Comparison of ENCODE assay signal across 8 cellular contexts in genomic region chr7:100088095-100088620, GRCh38. TPM values are rescaled to one million over a fixed set of nuclear protein-coding genes. Genes with fewer than 3 reads are reported as not detected.
DNase-seq lines count a peak whose midpoint lies in the region; ATAC-seq, FAIRE-seq and TF ChIP-seq lines count a peak whose summit lies in the region.

No MANE protein-coding gene starts in this region.

- SMC1A ChIA-PET in GM12878 (lab: Charles Lee; ENCODE audit: uncharacterized antibody, unreplicated experiment), result interaction anchor here (0.7 kb wide), 1 partner anchor 14 kb away, joined by 3 read pairs; the partner anchor contains the start of gene AP4M1

- no peak overlapping the region for H2BK15ac ChIP-seq in mesenchymal stem cell (ENCODE audit: low read depth, poor library complexity, severe bottlenecking)

- H3K9ac ChIP-seq in GM12878 (ENCODE audit: control insufficient read depth, insufficient read depth, low read length) (peak overlapping the region; percentile 90), mesenchymal stem cell (ENCODE audit: low read length) (peak overlapping the region; percentile 96)

- no peaks in the 10 kb centered on the region for H4K20me1 ChIP-seq in GM12878 (ENCODE audit: control insufficient read depth, insufficient read depth)

- WGBS in GM12878 (ENCODE audit: insufficient coverage, insufficient replicate concordance, low lambda C conversion rate, missing lambda C conversion rate), result 68% methylated on average over 11 of the region's 11 CpGs
- 80% methylated on average over 8 of the region's 11 CpGs for WGBS in mesenchymal stem cell

- CTCF ChIA-PET in GM12878 (lab: Yijun Ruan, JAX), result interaction anchor here (0.8 to 1.1 kb wide), 5 partner anchors 14 to 175 kb away, joined by 3 to 4 read pairs (median 3); partner anchors contain the start of genes AP4M1, MCM7 and ZSCAN21

- H3K4me3 ChIP-seq in left ventricle myocardium inferior (peak overlapping the region; percentile 95), GM12878 (peak overlapping the region; percentile 92), mesenchymal stem cell (ENCODE audit: insufficient read depth in 1 of 2, low read depth in 1 of 2, low read length in 2 of 2) (peak overlapping the region; percentile 85 to 97)

- H3K36me3 ChIP-seq in left ventricle myocardium inferior (peaks cover 30% of the 10 kb centered on the region), GM12878 (ENCODE audit: control insufficient read depth in 2 of 2, insufficient read depth in 2 of 2, low read length in 1 of 2) (peaks cover 8 to 24% of the 10 kb centered on the region in 2 experiments), mesenchymal stem cell (ENCODE audit: control insufficient read depth in 1 of 2, insufficient read depth in 2 of 2, low read depth in 1 of 2, low read length in 2 of 2) (peaks cover 27 to 29% of the 10 kb centered on the region in 2 experiments)

- H2AK5ac ChIP-seq in mesenchymal stem cell (ENCODE audit: low read length, severe bottlenecking), result no peak overlapping the region

- no peak for DNase-seq in left ventricle myocardium inferior
- no peak for DNase-seq in Right ventricle myocardium superior
- no peak for DNase-seq in GM12878 (ENCODE audit: low read depth, low spot score)
- DNase-seq in mesenchymal stem cell, result no peak
- no peak for DNase-seq in NCI-H748 treated with DMSO at 0.1 percent for 48 hours (lab: John Stamatoyannopoulos, UW)
- DNase-seq in AG08396 (ENCODE audit: low spot score), result no peak
- DNase-seq in stimulated activated naive CD4-positive, alpha-beta T cell treated with Interleukin-2 at 50 U/mL for 16 hours (lab: John Stamatoyannopoulos, UW), result no peak

- peak overlapping the region; percentile 91 for H2AFZ ChIP-seq in GM12878 (ENCODE audit: control insufficient read depth, low read depth, low read length)
- H2AFZ ChIP-seq in mesenchymal stem cell (ENCODE audit: low read depth, low read length), result no peak overlapping the region

- ATAC-seq in Right ventricle myocardium superior (ENCODE audit: poor library complexity), result no peak
- ATAC-seq in GM12878, result peak; percentile 9
- no peak for ATAC-seq in HG02938 (IDR thresholded peaks at IDR 0.05; ENCODE audit: unreplicated experiment)

- H3K4me2 ChIP-seq in GM12878 (ENCODE audit: control insufficient read depth, insufficient read depth), result peak overlapping the region; percentile 100
- peak overlapping the region; percentile 55 for H3K4me2 ChIP-seq in mesenchymal stem cell (ENCODE audit: low read length, poor library complexity, severe bottlenecking)

- RAD21 ChIA-PET in GM12878 (lab: Charles Lee; ENCODE audit: unreplicated experiment), result interaction anchor here (1.0 kb wide), 1 partner anchor 13 kb away, joined by 7 read pairs; the partner anchor contains the start of genes AP4M1 and MCM7

- no peak overlapping the region for H3K23ac ChIP-seq in mesenchymal stem cell (ENCODE audit: low read length in 2 of 2)

- peak overlapping the region; percentile 85 to 94 for H3K4ac ChIP-seq in mesenchymal stem cell (ENCODE audit: low read depth in 1 of 2, low read length in 2 of 2)

- TF ChIP-seq POLR2A in GM12878 (IDR thresholded peaks at IDR 0.05; ENCODE audit: low read depth, low read length), result no peak

- no peak overlapping the region for H2BK5ac ChIP-seq in mesenchymal stem cell (ENCODE audit: low read depth, low read length, poor library complexity, severe bottlenecking)

- H3K4me1 ChIP-seq in left ventricle myocardium inferior (peaks cover 24% of the 10 kb centered on the region), GM12878 (ENCODE audit: control insufficient read depth, insufficient read depth, low read length) (peaks cover 6% of the 10 kb centered on the region), mesenchymal stem cell (ENCODE audit: control insufficient read depth, insufficient read depth, low read depth, low read length) (peaks cover 8% of the 10 kb centered on the region)

- H3K18ac ChIP-seq in mesenchymal stem cell (ENCODE audit: low read depth in 1 of 2, low read length in 2 of 2), result peak overlapping the region; percentile 87

- peak overlapping the region; percentile 75 for H2BK120ac ChIP-seq in mesenchymal stem cell (ENCODE audit: low read depth, low read length)

- no TSS peak for BruUV-seq in GM12878 (replicated peaks; lab: Mats Ljungman, UMichigan)

- TF ChIP-seq EP300 in GM12878 (IDR thresholded peaks at IDR 0.05; ENCODE audit: borderline replicate concordance in 1 of 2, control insufficient read depth in 1 of 2, low read depth in 2 of 2, low read length in 2 of 2), result no peak

- no peak for TF ChIP-seq RAD21 in GM12878 (IDR thresholded peaks at IDR 0.05; ENCODE audit: insufficient read depth, low read depth, low read length)

- TF ChIP-seq CTCF in left ventricle myocardium inferior (IDR thresholded peaks at IDR 0.05; ENCODE audit: borderline replicate concordance) (no peak), GM12878 (IDR thresholded peaks at IDR 0.05 in 2 of 3, conservative IDR thresholded peaks at IDR 0.05 in 1 of 3; ENCODE audit: control insufficient read depth in 2 of 3, extremely low read depth in 1 of 3, insufficient read depth in 1 of 3, low read depth in 3 of 3, low read length in 3 of 3) (no peak)

- FAIRE-seq in GM12878 (lab: Jason Lieb, UNC), result no peak

- peak overlapping the region; percentile 97 for H4K8ac ChIP-seq in mesenchymal stem cell (ENCODE audit: low read length)

- H3K27me3 ChIP-seq in left ventricle myocardium inferior (ENCODE audit: low read depth) (no peaks in the 10 kb centered on the region), GM12878 (replicated peaks in 1 of 2; ENCODE audit: control insufficient read depth in 2 of 2, insufficient read depth in 2 of 2, low read length in 1 of 2) (no peaks in the 10 kb centered on the region), mesenchymal stem cell (ENCODE audit: control insufficient read depth in 1 of 2, insufficient read depth in 1 of 2, low read length in 2 of 2) (no peaks in the 10 kb centered on the region)

- H3K27ac ChIP-seq in left ventricle myocardium inferior (replicated peaks), result peak overlapping the region; percentile 95
- peak overlapping the region; percentile 84 for H3K27ac ChIP-seq in GM12878 (ENCODE audit: control insufficient read depth, insufficient read depth)
- peak overlapping the region; percentile 33 for H3K27ac ChIP-seq in mesenchymal stem cell (ENCODE audit: low read length, poor library complexity, severe bottlenecking)

- peak overlapping the region; percentile 66 to 93 for H2BK12ac ChIP-seq in mesenchymal stem cell (ENCODE audit: low read length in 2 of 2)

- POLR2A ChIA-PET in GM12878 (lab: Charles Lee), result interaction anchor here (0.5 to 3.9 kb wide), 7 partner anchors 13 to 1054 kb away, joined by 3 to 39 read pairs (median 5); partner anchors contain the start of genes AP4M1, MBLAC1 and MCM7

- in situ Hi-C loops in GM12878 (cut with MboI), result no loop called here

- intact Hi-C loops in left ventricle myocardium inferior (cut with micrococcal nuclease), result loop anchor here (10.0 kb wide), 1 partner anchor 93 kb away; no protein-coding TSS in a partner anchor
- intact Hi-C loops in Right ventricle myocardium superior (cut with DNase I), result loop anchor here (5.0 kb wide), 1 partner anchor 96 kb away; no protein-coding TSS in a partner anchor
- intact Hi-C loops in GM12878 (cut with micrococcal nuclease; ENCODE audit: unreplicated experiment), result loop anchor here (10.0 kb wide), 1 partner anchor 173 kb away; the partner anchor contains the start of gene TRIM4

- peaks cover 13% of the 10 kb centered on the region for H3K79me1 ChIP-seq in mesenchymal stem cell (replicated peaks; ENCODE audit: low read length, poor library complexity, severe bottlenecking)

- H4K91ac ChIP-seq in mesenchymal stem cell (ENCODE audit: low read length), result peak overlapping the region; percentile 97

- peaks cover 10% of the 10 kb centered on the region for H3K79me2 ChIP-seq in GM12878 (ENCODE audit: control insufficient read depth, insufficient read depth, low read length)

- no peak overlapping the region for H3K14ac ChIP-seq in mesenchymal stem cell (ENCODE audit: low read length in 2 of 2)

- H3K9me3 ChIP-seq in left ventricle myocardium inferior (replicated peaks) (no peaks in the 10 kb centered on the region), GM12878 (replicated peaks; ENCODE audit: control insufficient read depth, insufficient read depth, low read length) (no peaks in the 10 kb centered on the region), mesenchymal stem cell (ENCODE audit: control insufficient read depth, low read length) (no peaks in the 10 kb centered on the region)

RNA-seq across cellular contexts. Expression of gene COPS6, which starts 0.6 kb away (rescaled TPM):
- total RNA-seq in left ventricle myocardium inferior (114 TPM), Right ventricle myocardium superior (107 TPM), GM12878 (2014; rRNA removed) (40.2 and 43.4 TPM in 2 replicates), GM12878 (2014; rRNA removed; fragmentation: Illumina TruSeq; extraction: Trizol) (28.5 and 28.6 TPM in 2 replicates), GM12878 (2021) (75.2 and 79.6 TPM in 2 replicates)
- 26.7 and 29.6 TPM in 2 replicates for total RNA-seq in GM12878 (2013; cell fraction: nucleolus; rRNA removed)
- polyA plus RNA-seq in GM12878 (2011; ENCODE audit: low read depth), result 42.7 TPM
- polyA plus RNA-seq in GM12878 (2011; rRNA removed) (58.5 and 81.8 TPM in 2 replicates), GM12878 (2014; fragmentation: Illumina TruSeq; extraction: Trizol) (81.1 and 84.8 TPM in 2 replicates), GM12878 (2014; fragmentation: Nextera tagmentation; extraction: Ambion mirVana) (100 to 1,000 TPM in 1 of 2 experiments, 10 to 100 TPM in 1; 64.1 to 108 TPM), GM12878 (2014; rRNA removed) (97.3 and 99.4 TPM in 2 replicates), GM12878 (2016; fragmentation: Nextera tagmentation; extraction: Ambion mirVana) (100 to 1,000 TPM; 152 to 182 TPM)
- polyA plus RNA-seq in GM12878 (2011; cell fraction: cytosol; rRNA removed), result 84.5 and 92.5 TPM in 2 replicates
- 49.2 and 63.0 TPM in 2 replicates for polyA plus RNA-seq in GM12878 (2011; cell fraction: nucleus; rRNA removed)
- 68.5 and 77.8 TPM in 2 replicates for polyA plus RNA-seq in GM12878 (2012)
- 73.9 and 92.2 TPM in 2 replicates for polyA minus RNA-seq in GM12878 (2011; rRNA and poly(A)+ RNA removed)
- 27.1 and 30.9 TPM in 2 replicates for polyA minus RNA-seq in GM12878 (2011; cell fraction: cytosol; rRNA and poly(A)+ RNA removed)
- 19.5 and 29.9 TPM in 2 replicates for polyA minus RNA-seq in GM12878 (2011; cell fraction: nucleus; rRNA and poly(A)+ RNA removed)
- 239 TPM for polyA plus RNA-seq in mesenchymal stem cell (2013, experiment 1 of 2)
- 239 TPM for polyA plus RNA-seq in mesenchymal stem cell (2013, experiment 2 of 2)

RNA-seq across cellular contexts. Expression of gene ZNF3, which starts 6.6 kb away (rescaled TPM):
- total RNA-seq in left ventricle myocardium inferior, result 12.9 TPM
- 12.0 TPM for total RNA-seq in Right ventricle myocardium superior
- 65.5 and 73.9 TPM in 2 replicates for total RNA-seq in GM12878 (2013; cell fraction: nucleolus; rRNA removed)
- total RNA-seq in GM12878 (2014; rRNA removed), result 26.2 and 34.9 TPM in 2 replicates
- 34.9 and 36.0 TPM in 2 replicates for total RNA-seq in GM12878 (2014; rRNA removed; fragmentation: Illumina TruSeq; extraction: Trizol)
- 28.5 and 30.7 TPM in 2 replicates for total RNA-seq in GM12878 (2021)
- 21.0 TPM for polyA plus RNA-seq in GM12878 (2011; ENCODE audit: low read depth)
- 31.1 and 32.1 TPM in 2 replicates for polyA plus RNA-seq in GM12878 (2011; rRNA removed)
- polyA plus RNA-seq in GM12878 (2011; cell fraction: cytosol; rRNA removed), result 22.5 and 23.4 TPM in 2 replicates
- polyA plus RNA-seq in GM12878 (2011; cell fraction: nucleus; rRNA removed), result 48.4 and 55.7 TPM in 2 replicates
- polyA plus RNA-seq in GM12878 (2012), result 18.6 and 26.6 TPM in 2 replicates
- 37.4 and 48.6 TPM in 2 replicates for polyA plus RNA-seq in GM12878 (2014; fragmentation: Illumina TruSeq; extraction: Trizol)
- polyA plus RNA-seq in GM12878 (2014; fragmentation: Nextera tagmentation; extraction: Ambion mirVana), result 10 to 100 TPM; 17.2 to 19.0 TPM
- polyA plus RNA-seq in GM12878 (2014; rRNA removed), result 22.6 and 27.3 TPM in 2 replicates
- polyA plus RNA-seq in GM12878 (2016; fragmentation: Nextera tagmentation; extraction: Ambion mirVana), result 10 to 100 TPM; 29.0 to 29.7 TPM
- polyA minus RNA-seq in GM12878 (2011; rRNA and poly(A)+ RNA removed), result 39.6 and 39.9 TPM in 2 replicates
- 9.4 and 12.2 TPM in 2 replicates for polyA minus RNA-seq in GM12878 (2011; cell fraction: cytosol; rRNA and poly(A)+ RNA removed)
- 23.2 and 42.2 TPM in 2 replicates for polyA minus RNA-seq in GM12878 (2011; cell fraction: nucleus; rRNA and poly(A)+ RNA removed)
- polyA plus RNA-seq in mesenchymal stem cell (2013, experiment 1 of 2), result 27.8 TPM
- polyA plus RNA-seq in mesenchymal stem cell (2013, experiment 2 of 2), result 28.1 TPM

RNA-seq across cellular contexts. Expression of gene MCM7, which starts 13.0 kb away (rescaled TPM):
- total RNA-seq in left ventricle myocardium inferior (21.1 TPM), Right ventricle myocardium superior (21.6 TPM), GM12878 (2014; rRNA removed) (305 and 354 TPM in 2 replicates), GM12878 (2014; rRNA removed; fragmentation: Illumina TruSeq; extraction: Trizol) (165 and 183 TPM in 2 replicates), GM12878 (2021) (292 and 310 TPM in 2 replicates)
- total RNA-seq in GM12878 (2013; cell fraction: nucleolus; rRNA removed), result 110 and 116 TPM in 2 replicates
- 92.6 TPM for polyA plus RNA-seq in GM12878 (2011; ENCODE audit: low read depth)
- polyA plus RNA-seq in GM12878 (2011; rRNA removed) (124 and 210 TPM in 2 replicates), GM12878 (2014; fragmentation: Illumina TruSeq; extraction: Trizol) (136 and 196 TPM in 2 replicates), GM12878 (2014; fragmentation: Nextera tagmentation; extraction: Ambion mirVana) (100 to 1,000 TPM; 227 to 234 TPM), GM12878 (2014; rRNA removed) (253 and 264 TPM in 2 replicates), GM12878 (2016; fragmentation: Nextera tagmentation; extraction: Ambion mirVana) (100 to 1,000 TPM; 349 to 383 TPM)
- 206 and 336 TPM in 2 replicates for polyA plus RNA-seq in GM12878 (2011; cell fraction: cytosol; rRNA removed)
- polyA plus RNA-seq in GM12878 (2011; cell fraction: nucleus; rRNA removed), result 483 and 562 TPM in 2 replicates
- polyA plus RNA-seq in GM12878 (2012), result 130 and 155 TPM in 2 replicates
- 223 and 271 TPM in 2 replicates for polyA minus RNA-seq in GM12878 (2011; rRNA and poly(A)+ RNA removed)
- polyA minus RNA-seq in GM12878 (2011; cell fraction: cytosol; rRNA and poly(A)+ RNA removed), result 150 and 189 TPM in 2 replicates
- 166 and 289 TPM in 2 replicates for polyA minus RNA-seq in GM12878 (2011; cell fraction: nucleus; rRNA and poly(A)+ RNA removed)
- 37.4 TPM for polyA plus RNA-seq in mesenchymal stem cell (2013, experiment 1 of 2)
- polyA plus RNA-seq in mesenchymal stem cell (2013, experiment 2 of 2), result 35.4 TPM

RNA-seq across cellular contexts. Expression of gene AP4M1, which starts 13.3 kb away (rescaled TPM):
- total RNA-seq in left ventricle myocardium inferior (11.8 TPM), Right ventricle myocardium superior (13.4 TPM), GM12878 (2014; rRNA removed) (14.3 and 15.7 TPM in 2 replicates), GM12878 (2014; rRNA removed; fragmentation: Illumina TruSeq; extraction: Trizol) (7.1 and 7.6 TPM in 2 replicates), GM12878 (2021) (12.9 and 13.6 TPM in 2 replicates)
- 10.7 and 13.4 TPM in 2 replicates for total RNA-seq in GM12878 (2013; cell fraction: nucleolus; rRNA removed)
- polyA plus RNA-seq in GM12878 (2011; ENCODE audit: low read depth), result 3.6 TPM
- polyA plus RNA-seq in GM12878 (2011; rRNA removed) (10.7 and 13.9 TPM in 2 replicates), GM12878 (2014; fragmentation: Illumina TruSeq; extraction: Trizol) (7.7 and 12.5 TPM in 2 replicates), GM12878 (2014; fragmentation: Nextera tagmentation; extraction: Ambion mirVana) (1 to 10 TPM in 1 of 2 experiments, under 1 TPM in 1; 0.77 to 2.1 TPM), GM12878 (2014; rRNA removed) (11.6 and 12.9 TPM in 2 replicates), GM12878 (2016; fragmentation: Nextera tagmentation; extraction: Ambion mirVana) (10 to 100 TPM; 15.9 to 16.1 TPM)
- polyA plus RNA-seq in GM12878 (2011; cell fraction: cytosol; rRNA removed), result 9.6 and 13.1 TPM in 2 replicates
- polyA plus RNA-seq in GM12878 (2011; cell fraction: nucleus; rRNA removed), result 24.5 and 26.5 TPM in 2 replicates
- polyA plus RNA-seq in GM12878 (2012), result 7.6 and 10.3 TPM in 2 replicates
- polyA minus RNA-seq in GM12878 (2011; rRNA and poly(A)+ RNA removed), result 9.7 and 18.2 TPM in 2 replicates
- 3.6 and 6.0 TPM in 2 replicates for polyA minus RNA-seq in GM12878 (2011; cell fraction: cytosol; rRNA and poly(A)+ RNA removed)
- polyA minus RNA-seq in GM12878 (2011; cell fraction: nucleus; rRNA and poly(A)+ RNA removed), result 7.5 and 10.2 TPM in 2 replicates
- 28.0 TPM for polyA plus RNA-seq in mesenchymal stem cell (2013, experiment 1 of 2)
- 25.3 TPM for polyA plus RNA-seq in mesenchymal stem cell (2013, experiment 2 of 2)

RNA-seq across cellular contexts. Expression of gene TAF6, which starts 31.0 kb away (rescaled TPM):
- total RNA-seq in left ventricle myocardium inferior, result 34.1 TPM
- 35.8 TPM for total RNA-seq in Right ventricle myocardium superior
- total RNA-seq in GM12878 (2013; cell fraction: nucleolus; rRNA removed), result 16.9 and 27.3 TPM in 2 replicates
- 16.8 and 18.1 TPM in 2 replicates for total RNA-seq in GM12878 (2014; rRNA removed)
- total RNA-seq in GM12878 (2014; rRNA removed; fragmentation: Illumina TruSeq; extraction: Trizol), result 8.5 and 9.3 TPM in 2 replicates
- 42.1 and 47.1 TPM in 2 replicates for total RNA-seq in GM12878 (2021)
- polyA plus RNA-seq in GM12878 (2011; ENCODE audit: low read depth), result 10.1 TPM
- 2.5 and 6.0 TPM in 2 replicates for polyA plus RNA-seq in GM12878 (2011; rRNA removed)
- 7.1 and 8.6 TPM in 2 replicates for polyA plus RNA-seq in GM12878 (2011; cell fraction: cytosol; rRNA removed)
- polyA plus RNA-seq in GM12878 (2011; cell fraction: nucleus; rRNA removed), result 25.5 and 35.5 TPM in 2 replicates
- polyA plus RNA-seq in GM12878 (2012), result 21.6 and 22.0 TPM in 2 replicates
- polyA plus RNA-seq in GM12878 (2014; fragmentation: Illumina TruSeq; extraction: Trizol), result 17.5 and 24.9 TPM in 2 replicates
- polyA plus RNA-seq in GM12878 (2014; fragmentation: Nextera tagmentation; extraction: Ambion mirVana), result under 1 TPM; 0.27 to 0.29 TPM
- 15.8 and 24.5 TPM in 2 replicates for polyA plus RNA-seq in GM12878 (2014; rRNA removed)
- polyA plus RNA-seq in GM12878 (2016; fragmentation: Nextera tagmentation; extraction: Ambion mirVana), result 10 to 100 TPM; 39.6 to 42.6 TPM
- 6.2 and 12.2 TPM in 2 replicates for polyA minus RNA-seq in GM12878 (2011; rRNA and poly(A)+ RNA removed)
- polyA minus RNA-seq in GM12878 (2011; cell fraction: cytosol; rRNA and poly(A)+ RNA removed), result 7.5 and 7.8 TPM in 2 replicates
- polyA minus RNA-seq in GM12878 (2011; cell fraction: nucleus; rRNA and poly(A)+ RNA removed), result 5.9 and 11.0 TPM in 2 replicates
- 56.7 TPM for polyA plus RNA-seq in mesenchymal stem cell (2013, experiment 1 of 2)
- polyA plus RNA-seq in mesenchymal stem cell (2013, experiment 2 of 2), result 55.4 TPM

Comparison
In these comparisons a context has a peak if more than half of its experiments do, and no peak if none do; other contexts are left out.
1. H3K27ac ChIP-seq: peak in every context shown above with its lines; median percentile 95 in left ventricle myocardium inferior; 84 in GM12878; 33 in mesenchymal stem cell.